32 cellular contexts compared by ENCODE assay signal in genomic region chr3:28136607-28137216, GRCh38.
"Had no signal": no experiment of that assay in that cellular context is flagged by ENCODE, and none has a peak within 500 bp of the region (broad histone marks: within the 10 kb centered on the region; RNA-seq: fewer than 3 reads in every experiment).

No MANE protein-coding gene starts in this region.

- H3K4me1 ChIP-seq: ascending aorta, breast epithelium had no signal

- H3K27me3 ChIP-seq: adrenal gland, ascending aorta, body of pancreas, brain microvascular endothelial cell, breast epithelium, cardiac muscle cell had no signal

- H3K9me3 ChIP-seq: adrenal gland, ascending aorta, body of pancreas, breast epithelium had no signal

- ATAC-seq: activated naive CD4-positive, alpha-beta T cell treated with anti-CD3 and anti-CD28 coated beads, Interleukin-2, amount 50 U/mL, for 72 hours; activated naive CD8-positive, alpha-beta T cell treated with anti-CD3 and anti-CD28 coated beads, Interleukin-2, amount 50 U/mL, for 24 hours; activated T-cell treated with anti-CD3 and anti-CD28 coated beads, Interleukin-2, amount 50 U/mL, for 4 hours; activated T-cell treated with anti-CD3 and anti-CD28 coated beads, Interleukin-2, amount 50 U/mL, for 72 hours; activated T-helper 17 cell treated with anti-CD3 and anti-CD28 coated beads, Interleukin-2, amount 50 U/mL, for 72 hours; body of pancreas had no signal

- H3K36me3 ChIP-seq: adrenal gland, ascending aorta, brain microvascular endothelial cell, breast epithelium, cardiac muscle cell had no signal

- DNase-seq: activated effector memory CD4-positive, alpha-beta T cell treated with anti-CD3 and anti-CD28 coated beads, Interleukin-2, amount 50 U/mL, for 16 hours; activated effector memory CD4-positive, alpha-beta T cell treated with Interleukin-2 at 50 U/mL for 16 hours; activated gamma-delta T cell; activated gamma-delta T cell treated with Interleukin-2 at 50 U/mL for 16 hours; activated naive CD4-positive, alpha-beta T cell; activated naive CD4-positive, alpha-beta T cell treated with anti-CD3 and anti-CD28 coated beads for 36 hours; activated naive CD4-positive, alpha-beta T cell treated with anti-CD3 and anti-CD28 coated beads, Interleukin-2, amount 10 ng/mL, durations not matched to agents 7 days and 5 days; activated naive CD4-positive, alpha-beta T cell treated with anti-CD3 and anti-CD28 coated beads, Interleukin-2, amount 50 U/mL, for 16 hours; activated naive CD4-positive, alpha-beta T cell treated with Interleukin-2 at 50 U/mL for 16 hours; activated naive CD8-positive, alpha-beta T cell treated with anti-CD3 and anti-CD28 coated beads for 36 hours; activated naive CD8-positive, alpha-beta T cell treated with anti-CD3 and anti-CD28 coated beads, Interleukin-2, amount 10 ng/mL, durations not matched to agents 7 days and 5 days; activated naive CD8-positive, alpha-beta T cell treated with anti-CD3 and anti-CD28 coated beads, Interleukin-2, amount 50 U/mL, for 24 hours; activated T-cell treated with anti-CD3 and anti-CD28 coated beads, Interleukin-2, amount 50 U/mL, for 4 hours; activated T-cell treated with anti-CD3 and anti-CD28 coated beads, Interleukin-2, amount 50 U/mL, for 48 hours; activated T-cell treated with anti-CD3 and anti-CD28 coated beads, Interleukin-2, amount 50 U/mL, for 72 hours; adrenal gland; amniotic stem cell; amygdala; anterior cingulate cortex; aorta; body of pancreas; brain microvascular endothelial cell; caudate nucleus; central memory CD4-positive, alpha-beta T cell; cerebellar nuclear complex had no signal

- FAIRE-seq: astrocyte, bronchial epithelial cell had no signal

- H3K27ac ChIP-seq: ascending aorta, body of pancreas, brain microvascular endothelial cell, breast epithelium, cardiac muscle cell had no signal

- H3K4me3 ChIP-seq: ascending aorta, body of pancreas, breast epithelium, cardiac muscle cell had no signal
